1 cellular context compared by ENCODE assay signal in genomic region chr19:4288091-4288777, GRCh38.
A peak's percentile ranks its signal among the peaks of the same experiment; 100 is the strongest.
TF ChIP-seq lines count a peak whose summit lies in the region.

No MANE protein-coding gene starts in this region.

TF ChIP-seq in HepG2, 621 proteins besides CTCF, POLR2A, EP300 and RAD21:
- TF ChIP-seq FOSL2 (CRISPR knock-in tag; IDR thresholded peaks at IDR 0.05), result peak; percentile 34; the same call in 1 of the 2 replicates
- no peak for TF ChIP-seq FLYWCH1 (CRISPR knock-in tag; IDR thresholded peaks at IDR 0.05)
TF ChIP-seq in HepG2: peak in this region for 1.
